In the genomic region with DNA sequence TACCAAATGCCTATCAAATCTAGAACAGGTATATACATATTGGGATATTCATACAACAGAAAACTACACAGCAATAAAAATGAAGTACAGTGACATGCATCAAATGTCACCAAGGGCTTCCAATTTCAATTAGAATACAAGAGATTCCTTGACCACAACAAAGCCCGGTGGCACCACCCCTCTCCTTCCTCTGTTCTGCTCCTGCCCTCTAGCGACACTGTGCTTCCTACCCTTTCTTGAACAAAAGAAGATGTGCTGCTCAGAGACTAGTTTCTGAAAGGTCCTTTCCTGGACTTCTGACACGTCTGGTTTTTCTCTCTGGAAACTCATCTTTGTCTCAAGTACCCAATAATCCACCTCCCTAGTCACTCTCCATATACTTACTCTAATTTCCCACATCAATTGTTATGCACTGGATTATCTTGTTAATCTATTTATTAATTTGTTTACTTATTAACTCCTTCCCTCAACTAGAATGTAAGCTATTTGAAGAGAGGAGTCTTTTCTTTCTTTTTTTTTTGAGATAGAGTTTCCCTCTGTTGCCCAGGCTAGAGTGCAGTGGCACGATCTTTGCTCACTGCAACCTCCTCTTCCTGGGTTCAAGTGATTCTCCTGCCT, we compare ENCODE assay signal across 9 cellular contexts.
DNase-seq lines count a peak whose midpoint lies in the region; ATAC-seq lines count a peak whose summit lies in the region.
"Had no signal": no experiment of that assay in that cellular context is flagged by ENCODE, and none has a peak within 500 bp of the region (broad histone marks: within the 10 kb centered on the region; RNA-seq: fewer than 3 reads in every experiment).

No MANE protein-coding gene starts in this region.

- H3K36me3 Mint-ChIP-seq in activated T-helper 17 cell treated with anti-CD3 and anti-CD28 coated beads, Interleukin-2, amount 50 U/mL, for 72 hours (ENCODE audit: low read depth): no peaks in the 10 kb centered on the region
- H3K36me3 Mint-ChIP-seq: activated naive CD8-positive, alpha-beta T cell treated with anti-CD3 and anti-CD28 coated beads, Interleukin-2, amount 10 ng/mL, durations not matched to agents 7 days and 5 days had no signal

- H3K27ac Mint-ChIP-seq in activated T-helper 17 cell treated with anti-CD3 and anti-CD28 coated beads, Interleukin-2, amount 50 U/mL, for 72 hours: peak overlapping the region; percentile 22
- H3K27ac Mint-ChIP-seq: activated naive CD8-positive, alpha-beta T cell treated with anti-CD3 and anti-CD28 coated beads, Interleukin-2, amount 10 ng/mL, durations not matched to agents 7 days and 5 days had no signal

- peaks cover 4% of the 10 kb centered on the region for H3K27me3 Mint-ChIP-seq in activated T-helper 17 cell treated with anti-CD3 and anti-CD28 coated beads, Interleukin-2, amount 50 U/mL, for 72 hours

- peak; percentile 75 for ATAC-seq in activated T-helper 17 cell treated with anti-CD3 and anti-CD28 coated beads, Interleukin-2, amount 50 U/mL, for 72 hours (replicated peaks)
- ATAC-seq in GM19463 (IDR thresholded peaks at IDR 0.05; ENCODE audit: unreplicated experiment) (no peak), HG02970 (IDR thresholded peaks at IDR 0.05; ENCODE audit: low FRiP score, unreplicated experiment) (no peak)

- H3K4me1 Mint-ChIP-seq in activated T-helper 17 cell treated with anti-CD3 and anti-CD28 coated beads, Interleukin-2, amount 50 U/mL, for 72 hours: peaks cover 4% of the 10 kb centered on the region

- H3K4me3 Mint-ChIP-seq in activated T-helper 17 cell treated with anti-CD3 and anti-CD28 coated beads, Interleukin-2, amount 50 U/mL, for 72 hours: no peak overlapping the region
- H3K4me3 Mint-ChIP-seq: activated naive CD8-positive, alpha-beta T cell treated with anti-CD3 and anti-CD28 coated beads, Interleukin-2, amount 10 ng/mL, durations not matched to agents 7 days and 5 days had no signal

- DNase-seq in activated effector memory CD4-positive, alpha-beta T cell treated with anti-CD3 and anti-CD28 coated beads, Interleukin-2, amount 50 U/mL, for 16 hours: peak; percentile 69
- no peak for DNase-seq in activated effector memory CD4-positive, alpha-beta T cell treated with Interleukin-2 at 50 U/mL for 16 hours
- peak; percentile 24 for DNase-seq in NCI-H2029 treated with DMSO at 0.1 percent for 48 hours (lab: John Stamatoyannopoulos, UW)
- peak; percentile 51 to 58 for DNase-seq in hippocampal formation (lab: John Stamatoyannopoulos, UW)
- peak; percentile 10 for DNase-seq in stimulated activated CD4-positive, alpha-beta T cell treated with anti-CD3 and anti-CD28 coated beads, Interleukin-2, amount 100 ng/mL, for 4 hours (ENCODE audit: low read depth)
- DNase-seq: activated naive CD8-positive, alpha-beta T cell treated with anti-CD3 and anti-CD28 coated beads, Interleukin-2, amount 10 ng/mL, durations not matched to agents 7 days and 5 days had no signal

- H3K9me3 Mint-ChIP-seq in activated T-helper 17 cell treated with anti-CD3 and anti-CD28 coated beads, Interleukin-2, amount 50 U/mL, for 72 hours: no peaks in the 10 kb centered on the region
- H3K9me3 Mint-ChIP-seq: activated naive CD8-positive, alpha-beta T cell treated with anti-CD3 and anti-CD28 coated beads, Interleukin-2, amount 10 ng/mL, durations not matched to agents 7 days and 5 days had no signal
